ENCODE assay signal across 4 cellular contexts in genomic region chr5:145678255-145678654, GRCh38.
"Had no signal": no experiment of that assay in that cellular context is flagged by ENCODE, and none has a peak within 500 bp of the region (broad histone marks: within the 10 kb centered on the region; RNA-seq: fewer than 3 reads in every experiment).

No MANE protein-coding gene starts in this region.

- DNase-seq: H9, HCEC 1CT, IMR-90 had no signal

- H3K4me3 ChIP-seq: GM23338 had no signal

- H3K4me3 Mint-ChIP-seq: GM23338, H9 had no signal

- H3K9me3 Mint-ChIP-seq: GM23338, H9 had no signal

- H3K27ac Mint-ChIP-seq: GM23338, H9 had no signal

- H2AFZ ChIP-seq: GM23338 had no signal

- H3K4me2 ChIP-seq: GM23338 had no signal

- ATAC-seq: GM23338 had no signal
